Comparison of ENCODE assay signal across 8 cellular contexts in genomic region chr9:133534346-133535284, GRCh38. TPM values are rescaled to one million over a fixed set of nuclear protein-coding genes. Genes with fewer than 3 reads are reported as not detected.
DNase-seq lines count a peak whose midpoint lies in the region; ATAC-seq lines count a peak whose summit lies in the region.

Gene ADAMTSL2, plus strand, starts transcription at chr9:133534704. Its CDS starts 2,009 bp downstream, at chr9:133536713.

- H3K4me3 ChIP-seq in iPS-18c (ENCODE audit: insufficient read depth, low read depth, low read length) (peak within 1 kb of the TSS; percentile 20; the same call in 1 of the 2 replicates), skeletal muscle tissue (ENCODE audit: low read length in 3 of 3) (peak within 1 kb of the TSS; percentile 38 to 61 (median 54))

- H3K9ac ChIP-seq in skeletal muscle tissue (ENCODE audit: low read depth in 1 of 3, low read length in 3 of 3), result peak within 1 kb of the TSS in 2 of 3 donors; percentile 33 to 66

- DNase-seq in ELR (ENCODE audit: low read depth) (peak; percentile 39), NCI-H2196 (lab: John Stamatoyannopoulos, UW; ENCODE audit: unreplicated experiment) (peak; percentile 86), amniotic epithelial cell (ENCODE audit: low read depth) (peak; percentile 68), KG1 (lab: John Stamatoyannopoulos, UW) (no peak)

- peaks cover 15 to 65% (median 30%) of the 10 kb centered on the region in 3 donors for H3K27me3 ChIP-seq in skeletal muscle tissue (ENCODE audit: control insufficient read depth in 3 of 3, insufficient read depth in 3 of 3, low read length in 3 of 3)

- peak within 1 kb of the TSS; percentile 28 for H3K27ac ChIP-seq in skeletal muscle tissue (ENCODE audit: low read depth, low read length)

- no peaks in the 10 kb centered on the region for H3K36me3 ChIP-seq in skeletal muscle tissue (ENCODE audit: control insufficient read depth in 3 of 3, insufficient read depth in 3 of 3, low read length in 3 of 3)

- ATAC-seq in HG02642 (IDR thresholded peaks at IDR 0.05; ENCODE audit: poor library complexity, unreplicated experiment) (no peak), GM21723 (IDR thresholded peaks at IDR 0.05; ENCODE audit: unreplicated experiment) (no peak)

- H3K9me3 ChIP-seq in iPS-18c (ENCODE audit: control insufficient read depth, insufficient read depth, low read length) (peaks cover 2% of the 10 kb centered on the region), skeletal muscle tissue (ENCODE audit: control insufficient read depth in 3 of 3, low read length in 3 of 3) (no peaks in the 10 kb centered on the region)

- H3K4me1 ChIP-seq in skeletal muscle tissue (ENCODE audit: control insufficient read depth in 3 of 3, insufficient read depth in 3 of 3, low read length in 3 of 3), result peaks cover 27 to 38% (median 32%) of the 10 kb centered on the region in 3 donors

RNA-seq across cellular contexts. Expression of gene ADAMTSL2, which starts in this region (rescaled TPM):
- total RNA-seq in skeletal muscle tissue, result 4.7 TPM
